ENCODE assay signal across 8 cellular contexts in genomic region chr3:45938858-45939257, GRCh38. TPM values are rescaled to one million over a fixed set of nuclear protein-coding genes. Genes with fewer than 3 reads are reported as not detected.
DNase-seq lines count a peak whose midpoint lies in the region; ATAC-seq and TF ChIP-seq lines count a peak whose summit lies in the region.

No MANE protein-coding gene starts in this region.

- peak; percentile 72 for TF ChIP-seq CTCF in KMS-11 (conservative IDR thresholded peaks at IDR 0.05; ENCODE audit: low read depth, low read length)

- peaks cover 13% of the 10 kb centered on the region for H3K4me1 ChIP-seq in KMS-11 (ENCODE audit: low read depth, poor library complexity, severe bottlenecking)

- H3K36me3 Mint-ChIP-seq in naive B cell, result peaks cover 18 to 21% of the 10 kb centered on the region in 2 donors

- H3K27ac Mint-ChIP-seq in naive B cell, result peak overlapping the region in 1 of 6 donors; percentile 45

- no peaks in the 10 kb centered on the region for H3K9me3 Mint-ChIP-seq in naive B cell

- no peaks in the 10 kb centered on the region for H3K79me2 ChIP-seq in KMS-11 (ENCODE audit: insufficient read depth, low read depth)

- H3K27ac ChIP-seq in KMS-11, result no peak overlapping the region

- H3K4me2 ChIP-seq in KMS-11, result peak overlapping the region; percentile 29; the same call in 1 of the 2 replicates

- H3K36me3 ChIP-seq in KMS-11 (ENCODE audit: insufficient read depth), result no peaks in the 10 kb centered on the region

- no peak overlapping the region for H3K4me3 ChIP-seq in KMS-11 (IDR thresholded peaks at IDR 0.05; ENCODE audit: insufficient read depth, low read depth, low read length)

- H2AFZ ChIP-seq in KMS-11 (ENCODE audit: low read depth), result no peak overlapping the region

- no peaks in the 10 kb centered on the region for H4K20me1 ChIP-seq in KMS-11 (ENCODE audit: insufficient read depth)

- H3K27me3 ChIP-seq in KMS-11 (ENCODE audit: insufficient read depth, low read depth), result no peaks in the 10 kb centered on the region

- no peak overlapping the region for H3K4me3 Mint-ChIP-seq in naive B cell

- H3K4me1 Mint-ChIP-seq in naive B cell, result peaks cover 0 to 10% (median 10%) of the 10 kb centered on the region in 3 donors

- H3K27me3 Mint-ChIP-seq in naive B cell, result no peaks in the 10 kb centered on the region

- no peak overlapping the region for H3K9ac ChIP-seq in KMS-11

- ATAC-seq in esophagus mucosa, result peak; percentile 87
- peak; percentile 81 to 90 for ATAC-seq in naive B cell (ENCODE audit: low read depth in 2 of 2)
- no peak for ATAC-seq in GM19351 (IDR thresholded peaks at IDR 0.05; ENCODE audit: unreplicated experiment)

- DNase-seq in GM04504 (ENCODE audit: low read depth) (peak; percentile 80), OCI-M2 (lab: John Stamatoyannopoulos, UW; ENCODE audit: unreplicated experiment) (peak; percentile 38), activated T-cell treated with anti-CD3 and anti-CD28 coated beads for 4 hours (peak; percentile 83), naive B cell (peak; percentile 67)
- peak; percentile 79 to 83 for DNase-seq in stimulated activated CD8-positive, alpha-beta memory T cell treated with anti-CD3 and anti-CD28 coated beads, Interleukin-7, amount 100 ng/mL, for 4 hours (ENCODE audit: low read depth in 2 of 2)

RNA-seq across cellular contexts. Expression of gene CXCR6, which starts 4.4 kb away (rescaled TPM):
- total RNA-seq in esophagus mucosa, result 0.28 TPM
- polyA plus RNA-seq in naive B cell (ENCODE audit: low read depth in 6 of 6), result under 1 TPM in 5 of 6 donors, not detected in 1; 0.12 to 0.73 (median 0.27) TPM

RNA-seq across cellular contexts. Expression of gene CCR9, which starts 52.5 kb away (rescaled TPM):
- total RNA-seq in esophagus mucosa, result not detected
- polyA plus RNA-seq in naive B cell (ENCODE audit: low read depth in 6 of 6), result 1 to 10 TPM in 5 of 6 donors, under 1 TPM in 1; 0.77 to 4.5 (median 1.8) TPM

RNA-seq across cellular contexts. Expression of gene FYCO1, which starts 56.8 kb away (rescaled TPM):
- 18.5 TPM for total RNA-seq in esophagus mucosa
- 1 to 10 TPM in 3 of 6 donors, under 1 TPM in 2, not detected in 1; 0.90 to 5.1 (median 1.2) TPM for polyA plus RNA-seq in naive B cell (ENCODE audit: low read depth in 6 of 6)
